Comparison of ENCODE assay signal across 1 cellular context in the genomic region with DNA sequence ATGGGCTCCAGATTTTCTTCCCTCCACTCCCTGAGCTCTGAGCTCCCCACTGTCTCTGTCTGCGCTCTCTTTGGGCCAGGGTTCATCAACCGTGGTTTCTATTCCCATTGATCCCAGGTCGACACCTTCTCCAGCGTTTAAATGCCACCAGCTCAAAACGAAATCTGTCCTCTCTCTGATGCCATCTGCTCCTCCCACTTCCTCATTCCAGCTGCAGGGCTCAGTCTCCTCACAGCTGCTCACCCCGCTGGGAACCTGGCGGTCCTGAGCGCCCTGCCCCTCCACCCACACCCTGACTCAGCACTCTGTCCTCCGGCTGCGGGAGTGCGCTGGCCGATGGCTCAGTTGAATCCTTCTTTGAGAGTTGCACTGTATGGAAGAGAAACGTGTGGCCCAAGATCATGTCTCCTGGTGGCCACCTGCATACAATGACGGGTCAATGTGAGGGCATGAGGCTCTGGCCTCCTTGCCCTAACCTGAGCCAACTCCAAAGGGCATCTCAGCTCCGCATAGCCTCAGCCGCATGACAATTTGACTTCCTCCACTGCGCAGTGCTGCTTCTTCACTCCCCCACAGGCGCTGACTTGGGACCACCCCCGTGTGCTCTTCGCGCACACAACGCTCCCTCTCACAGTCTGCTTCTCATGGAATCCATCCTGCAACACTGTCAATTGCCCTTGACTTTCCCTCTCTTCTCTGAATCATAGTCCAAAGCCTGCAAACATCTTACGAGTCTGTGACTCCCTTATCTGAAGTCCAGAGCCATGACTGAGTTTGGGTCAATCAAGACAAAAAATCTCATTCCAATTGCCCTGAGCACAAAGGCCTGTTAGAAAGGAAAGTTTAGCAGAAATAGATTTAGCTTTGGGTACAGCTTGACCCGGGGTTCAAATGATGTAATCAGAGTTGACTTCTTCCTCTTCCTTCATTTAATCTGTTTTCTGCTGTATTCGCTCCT.
TF ChIP-seq lines count a peak whose summit lies in the region.

No MANE protein-coding gene starts in this region.

TF ChIP-seq in HepG2, 621 proteins besides CTCF, POLR2A, EP300 and RAD21 (continued from another document and continues in another):
- TF ChIP-seq, protein P1, sequence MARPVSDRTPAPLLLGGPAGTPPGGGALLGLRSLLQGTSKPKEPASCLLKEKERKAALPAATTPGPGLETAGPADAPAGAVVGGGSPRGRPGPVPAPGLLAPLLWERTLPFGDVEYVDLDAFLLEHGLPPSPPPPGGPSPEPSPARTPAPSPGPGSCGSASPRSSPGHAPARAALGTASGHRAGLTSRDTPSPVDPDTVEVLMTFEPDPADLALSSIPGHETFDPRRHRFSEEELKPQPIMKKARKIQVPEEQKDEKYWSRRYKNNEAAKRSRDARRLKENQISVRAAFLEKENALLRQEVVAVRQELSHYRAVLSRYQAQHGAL (CRISPR knock-in tag; IDR thresholded peaks at IDR 0.05; ENCODE audit: not compliant biosample characterization): no peak
- TF ChIP-seq ZNF30 (CRISPR knock-in tag; IDR thresholded peaks at IDR 0.05) (no peak), ZBTB38 (CRISPR knock-in tag; IDR thresholded peaks at IDR 0.05) (peak; percentile 76), NR2F6 (IDR thresholded peaks at IDR 0.05) (no peak), NR2F6 (CRISPR knock-in tag; IDR thresholded peaks at IDR 0.05) (no peak), SIN3A (IDR thresholded peaks at IDR 0.05; ENCODE audit: borderline replicate concordance, low read depth, low read length) (no peak), XRCC5 (optimal IDR thresholded peaks at IDR 0.05; ENCODE audit: low read length) (peak; percentile 64), ZNF101 (CRISPR knock-in tag; IDR thresholded peaks at IDR 0.05; ENCODE audit: borderline replicate concordance, low read depth) (no peak), BORCS8-MEF2B (CRISPR knock-in tag; IDR thresholded peaks at IDR 0.05) (no peak), DNMT1 (CRISPR knock-in tag; IDR thresholded peaks at IDR 0.05) (no peak), ZNF883 (CRISPR knock-in tag; IDR thresholded peaks at IDR 0.05; ENCODE audit: not compliant biosample characterization) (peak; percentile 40), RXRA (CRISPR knock-in tag; IDR thresholded peaks at IDR 0.05) (peak; percentile 48), ZC3H13 (CRISPR knock-in tag; IDR thresholded peaks at IDR 0.05) (no peak), ZNF567 (CRISPR knock-in tag; IDR thresholded peaks at IDR 0.05; ENCODE audit: borderline replicate concordance) (0 out of 2 replicates have a peak, but pooled peaks have one; percentile 28), STAT5B (CRISPR knock-in tag; IDR thresholded peaks at IDR 0.05) (no peak), JUND (CRISPR knock-in tag; IDR thresholded peaks at IDR 0.05) (peak; percentile 36; the same call in 1 of the 2 replicates), IKZF4 (CRISPR knock-in tag; IDR thresholded peaks at IDR 0.05; ENCODE audit: borderline replicate concordance, low read depth, not compliant biosample characterization) (no peak), RELA (CRISPR knock-in tag; IDR thresholded peaks at IDR 0.05) (no peak), MAFK (conservative IDR thresholded peaks at IDR 0.05 in 1 of 2, IDR thresholded peaks at IDR 0.05 in 1 of 2; ENCODE audit: low read length in 2 of 2) (peak; percentile 89 to 96), IRF2 (CRISPR knock-in tag; IDR thresholded peaks at IDR 0.05) (no peak), NAIF1 (CRISPR knock-in tag; IDR thresholded peaks at IDR 0.05; ENCODE audit: borderline replicate concordance) (no peak), HNRNPUL1 (IDR thresholded peaks at IDR 0.05; ENCODE audit: low read depth, low read length) (no peak), ZNF563 (CRISPR knock-in tag; IDR thresholded peaks at IDR 0.05) (peak; percentile 49; the same call in 1 of the 2 replicates), FIP1L1 (IDR thresholded peaks at IDR 0.05; ENCODE audit: borderline replicate concordance, insufficient read depth, low read depth, low read length) (no peak), ZNF562 (CRISPR knock-in tag; IDR thresholded peaks at IDR 0.05; ENCODE audit: borderline replicate concordance) (no peak), POLR2AphosphoS2 (IDR thresholded peaks at IDR 0.05; ENCODE audit: low read depth, low read length) (no peak), ZFYVE20 (CRISPR knock-in tag; IDR thresholded peaks at IDR 0.05; ENCODE audit: borderline replicate concordance, low read depth) (no peak), ZNF772 (CRISPR knock-in tag; IDR thresholded peaks at IDR 0.05) (no peak), ELF1 (CRISPR knock-in tag; IDR thresholded peaks at IDR 0.05) (peak; percentile 93), ZNF350 (CRISPR knock-in tag; IDR thresholded peaks at IDR 0.05; ENCODE audit: borderline replicate concordance, low read depth) (peak; percentile 35; the same call in 1 of the 2 replicates), SAP130 (CRISPR knock-in tag; IDR thresholded peaks at IDR 0.05; ENCODE audit: low read depth) (peak; percentile 66), ISX (CRISPR knock-in tag; conservative IDR thresholded peaks at IDR 0.05) (no peak), GABPB1 (CRISPR knock-in tag; IDR thresholded peaks at IDR 0.05) (peak; percentile 45; the same call in 1 of the 2 replicates), SP5 (CRISPR knock-in tag; IDR thresholded peaks at IDR 0.05; ENCODE audit: borderline replicate concordance, low read depth) (peak; percentile 92), KAT8 (CRISPR knock-in tag; IDR thresholded peaks at IDR 0.05) (peak; percentile 62)
- TF ChIP-seq, protein P2, sequence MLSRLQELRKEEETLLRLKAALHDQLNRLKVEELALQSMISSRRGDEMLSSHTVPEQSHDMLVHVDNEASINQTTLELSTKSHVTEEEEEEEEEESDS (CRISPR knock-in tag; IDR thresholded peaks at IDR 0.05; ENCODE audit: borderline replicate concordance): no peak
- TF ChIP-seq, protein P3, sequence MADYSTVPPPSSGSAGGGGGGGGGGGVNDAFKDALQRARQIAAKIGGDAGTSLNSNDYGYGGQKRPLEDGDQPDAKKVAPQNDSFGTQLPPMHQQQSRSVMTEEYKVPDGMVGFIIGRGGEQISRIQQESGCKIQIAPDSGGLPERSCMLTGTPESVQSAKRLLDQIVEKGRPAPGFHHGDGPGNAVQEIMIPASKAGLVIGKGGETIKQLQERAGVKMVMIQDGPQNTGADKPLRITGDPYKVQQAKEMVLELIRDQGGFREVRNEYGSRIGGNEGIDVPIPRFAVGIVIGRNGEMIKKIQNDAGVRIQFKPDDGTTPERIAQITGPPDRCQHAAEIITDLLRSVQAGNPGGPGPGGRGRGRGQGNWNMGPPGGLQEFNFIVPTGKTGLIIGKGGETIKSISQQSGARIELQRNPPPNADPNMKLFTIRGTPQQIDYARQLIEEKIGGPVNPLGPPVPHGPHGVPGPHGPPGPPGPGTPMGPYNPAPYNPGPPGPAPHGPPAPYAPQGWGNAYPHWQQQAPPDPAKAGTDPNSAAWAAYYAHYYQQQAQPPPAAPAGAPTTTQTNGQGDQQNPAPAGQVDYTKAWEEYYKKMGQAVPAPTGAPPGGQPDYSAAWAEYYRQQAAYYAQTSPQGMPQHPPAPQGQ (CRISPR knock-in tag; IDR thresholded peaks at IDR 0.05; ENCODE audit: borderline replicate concordance): 0 out of 2 replicates have a peak, but pooled peaks have one; percentile 32
- TF ChIP-seq, protein P4, sequence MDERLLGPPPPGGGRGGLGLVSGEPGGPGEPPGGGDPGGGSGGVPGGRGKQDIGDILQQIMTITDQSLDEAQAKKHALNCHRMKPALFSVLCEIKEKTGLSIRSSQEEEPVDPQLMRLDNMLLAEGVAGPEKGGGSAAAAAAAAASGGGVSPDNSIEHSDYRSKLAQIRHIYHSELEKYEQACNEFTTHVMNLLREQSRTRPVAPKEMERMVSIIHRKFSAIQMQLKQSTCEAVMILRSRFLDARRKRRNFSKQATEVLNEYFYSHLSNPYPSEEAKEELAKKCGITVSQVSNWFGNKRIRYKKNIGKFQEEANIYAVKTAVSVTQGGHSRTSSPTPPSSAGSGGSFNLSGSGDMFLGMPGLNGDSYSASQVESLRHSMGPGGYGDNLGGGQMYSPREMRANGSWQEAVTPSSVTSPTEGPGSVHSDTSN (CRISPR knock-in tag; IDR thresholded peaks at IDR 0.05): no peak
- TF ChIP-seq, protein P5, sequence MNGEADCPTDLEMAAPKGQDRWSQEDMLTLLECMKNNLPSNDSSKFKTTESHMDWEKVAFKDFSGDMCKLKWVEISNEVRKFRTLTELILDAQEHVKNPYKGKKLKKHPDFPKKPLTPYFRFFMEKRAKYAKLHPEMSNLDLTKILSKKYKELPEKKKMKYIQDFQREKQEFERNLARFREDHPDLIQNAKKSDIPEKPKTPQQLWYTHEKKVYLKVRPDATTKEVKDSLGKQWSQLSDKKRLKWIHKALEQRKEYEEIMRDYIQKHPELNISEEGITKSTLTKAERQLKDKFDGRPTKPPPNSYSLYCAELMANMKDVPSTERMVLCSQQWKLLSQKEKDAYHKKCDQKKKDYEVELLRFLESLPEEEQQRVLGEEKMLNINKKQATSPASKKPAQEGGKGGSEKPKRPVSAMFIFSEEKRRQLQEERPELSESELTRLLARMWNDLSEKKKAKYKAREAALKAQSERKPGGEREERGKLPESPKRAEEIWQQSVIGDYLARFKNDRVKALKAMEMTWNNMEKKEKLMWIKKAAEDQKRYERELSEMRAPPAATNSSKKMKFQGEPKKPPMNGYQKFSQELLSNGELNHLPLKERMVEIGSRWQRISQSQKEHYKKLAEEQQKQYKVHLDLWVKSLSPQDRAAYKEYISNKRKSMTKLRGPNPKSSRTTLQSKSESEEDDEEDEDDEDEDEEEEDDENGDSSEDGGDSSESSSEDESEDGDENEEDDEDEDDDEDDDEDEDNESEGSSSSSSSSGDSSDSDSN (CRISPR knock-in tag; IDR thresholded peaks at IDR 0.05): peak; percentile 19; the same call in 1 of the 2 replicates
- TF ChIP-seq, protein P6, sequence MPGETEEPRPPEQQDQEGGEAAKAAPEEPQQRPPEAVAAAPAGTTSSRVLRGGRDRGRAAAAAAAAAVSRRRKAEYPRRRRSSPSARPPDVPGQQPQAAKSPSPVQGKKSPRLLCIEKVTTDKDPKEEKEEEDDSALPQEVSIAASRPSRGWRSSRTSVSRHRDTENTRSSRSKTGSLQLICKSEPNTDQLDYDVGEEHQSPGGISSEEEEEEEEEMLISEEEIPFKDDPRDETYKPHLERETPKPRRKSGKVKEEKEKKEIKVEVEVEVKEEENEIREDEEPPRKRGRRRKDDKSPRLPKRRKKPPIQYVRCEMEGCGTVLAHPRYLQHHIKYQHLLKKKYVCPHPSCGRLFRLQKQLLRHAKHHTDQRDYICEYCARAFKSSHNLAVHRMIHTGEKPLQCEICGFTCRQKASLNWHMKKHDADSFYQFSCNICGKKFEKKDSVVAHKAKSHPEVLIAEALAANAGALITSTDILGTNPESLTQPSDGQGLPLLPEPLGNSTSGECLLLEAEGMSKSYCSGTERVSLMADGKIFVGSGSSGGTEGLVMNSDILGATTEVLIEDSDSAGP (CRISPR knock-in tag; IDR thresholded peaks at IDR 0.05; ENCODE audit: borderline replicate concordance): peak; percentile 48; the same call in 1 of the 2 replicates
- TF ChIP-seq, protein P7, sequence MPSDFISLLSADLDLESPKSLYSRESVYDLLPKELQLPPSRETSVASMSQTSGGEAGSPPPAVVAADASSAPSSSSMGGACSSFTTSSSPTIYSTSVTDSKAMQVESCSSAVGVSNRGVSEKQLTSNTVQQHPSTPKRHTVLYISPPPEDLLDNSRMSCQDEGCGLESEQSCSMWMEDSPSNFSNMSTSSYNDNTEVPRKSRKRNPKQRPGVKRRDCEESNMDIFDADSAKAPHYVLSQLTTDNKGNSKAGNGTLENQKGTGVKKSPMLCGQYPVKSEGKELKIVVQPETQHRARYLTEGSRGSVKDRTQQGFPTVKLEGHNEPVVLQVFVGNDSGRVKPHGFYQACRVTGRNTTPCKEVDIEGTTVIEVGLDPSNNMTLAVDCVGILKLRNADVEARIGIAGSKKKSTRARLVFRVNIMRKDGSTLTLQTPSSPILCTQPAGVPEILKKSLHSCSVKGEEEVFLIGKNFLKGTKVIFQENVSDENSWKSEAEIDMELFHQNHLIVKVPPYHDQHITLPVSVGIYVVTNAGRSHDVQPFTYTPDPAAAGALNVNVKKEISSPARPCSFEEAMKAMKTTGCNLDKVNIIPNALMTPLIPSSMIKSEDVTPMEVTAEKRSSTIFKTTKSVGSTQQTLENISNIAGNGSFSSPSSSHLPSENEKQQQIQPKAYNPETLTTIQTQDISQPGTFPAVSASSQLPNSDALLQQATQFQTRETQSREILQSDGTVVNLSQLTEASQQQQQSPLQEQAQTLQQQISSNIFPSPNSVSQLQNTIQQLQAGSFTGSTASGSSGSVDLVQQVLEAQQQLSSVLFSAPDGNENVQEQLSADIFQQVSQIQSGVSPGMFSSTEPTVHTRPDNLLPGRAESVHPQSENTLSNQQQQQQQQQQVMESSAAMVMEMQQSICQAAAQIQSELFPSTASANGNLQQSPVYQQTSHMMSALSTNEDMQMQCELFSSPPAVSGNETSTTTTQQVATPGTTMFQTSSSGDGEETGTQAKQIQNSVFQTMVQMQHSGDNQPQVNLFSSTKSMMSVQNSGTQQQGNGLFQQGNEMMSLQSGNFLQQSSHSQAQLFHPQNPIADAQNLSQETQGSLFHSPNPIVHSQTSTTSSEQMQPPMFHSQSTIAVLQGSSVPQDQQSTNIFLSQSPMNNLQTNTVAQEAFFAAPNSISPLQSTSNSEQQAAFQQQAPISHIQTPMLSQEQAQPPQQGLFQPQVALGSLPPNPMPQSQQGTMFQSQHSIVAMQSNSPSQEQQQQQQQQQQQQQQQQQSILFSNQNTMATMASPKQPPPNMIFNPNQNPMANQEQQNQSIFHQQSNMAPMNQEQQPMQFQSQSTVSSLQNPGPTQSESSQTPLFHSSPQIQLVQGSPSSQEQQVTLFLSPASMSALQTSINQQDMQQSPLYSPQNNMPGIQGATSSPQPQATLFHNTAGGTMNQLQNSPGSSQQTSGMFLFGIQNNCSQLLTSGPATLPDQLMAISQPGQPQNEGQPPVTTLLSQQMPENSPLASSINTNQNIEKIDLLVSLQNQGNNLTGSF (CRISPR knock-in tag; IDR thresholded peaks at IDR 0.05): no peak
- TF ChIP-seq, protein P8, sequence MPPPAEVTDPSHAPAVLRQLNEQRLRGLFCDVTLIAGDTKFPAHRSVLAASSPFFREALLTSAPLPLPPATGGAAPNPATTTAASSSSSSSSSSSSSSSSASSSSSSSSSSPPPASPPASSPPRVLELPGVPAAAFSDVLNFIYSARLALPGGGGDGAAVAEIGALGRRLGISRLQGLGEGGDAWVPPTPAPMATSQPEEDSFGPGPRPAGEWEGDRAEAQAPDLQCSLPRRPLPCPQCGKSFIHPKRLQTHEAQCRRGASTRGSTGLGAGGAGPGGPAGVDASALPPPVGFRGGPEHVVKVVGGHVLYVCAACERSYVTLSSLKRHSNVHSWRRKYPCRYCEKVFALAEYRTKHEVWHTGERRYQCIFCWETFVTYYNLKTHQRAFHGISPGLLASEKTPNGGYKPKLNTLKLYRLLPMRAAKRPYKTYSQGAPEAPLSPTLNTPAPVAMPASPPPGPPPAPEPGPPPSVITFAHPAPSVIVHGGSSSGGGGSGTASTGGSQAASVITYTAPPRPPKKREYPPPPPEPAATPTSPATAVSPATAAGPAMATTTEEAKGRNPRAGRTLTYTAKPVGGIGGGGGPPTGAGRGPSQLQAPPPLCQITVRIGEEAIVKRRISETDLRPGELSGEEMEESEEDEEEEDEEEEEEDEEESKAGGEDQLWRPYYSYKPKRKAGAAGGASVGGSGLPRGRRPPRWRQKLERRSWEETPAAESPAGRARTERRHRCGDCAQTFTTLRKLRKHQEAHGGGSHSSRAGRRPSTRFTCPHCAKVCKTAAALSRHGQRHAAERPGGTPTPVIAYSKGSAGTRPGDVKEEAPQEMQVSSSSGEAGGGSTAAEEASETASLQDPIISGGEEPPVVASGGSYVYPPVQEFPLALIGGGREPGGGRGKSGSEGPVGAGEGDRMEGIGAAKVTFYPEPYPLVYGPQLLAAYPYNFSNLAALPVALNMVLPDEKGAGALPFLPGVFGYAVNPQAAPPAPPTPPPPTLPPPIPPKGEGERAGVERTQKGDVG (CRISPR knock-in tag; IDR thresholded peaks at IDR 0.05; ENCODE audit: borderline replicate concordance): peak; percentile 85; the same call in 1 of the 2 replicates
